Comparison of ENCODE assay signal across 2 cellular contexts in genomic region chr16:31461201-31461920, GRCh38.
TF ChIP-seq lines count a peak whose summit lies in the region.

No MANE protein-coding gene starts in this region.

TF ChIP-seq in IMR-90, 13 proteins besides CTCF, POLR2A, EP300 and RAD21:
- no peak for TF ChIP-seq USF2 (IDR thresholded peaks at IDR 0.05; ENCODE audit: low read depth, low read length)
- TF ChIP-seq CEBPB (IDR thresholded peaks at IDR 0.05; ENCODE audit: low read depth, low read length) = no peak
- TF ChIP-seq RFX5 (IDR thresholded peaks at IDR 0.05; ENCODE audit: low read depth, low read length) = no peak
- TF ChIP-seq MXI1 (IDR thresholded peaks at IDR 0.05; ENCODE audit: borderline replicate concordance, low read depth, low read length) = no peak
- no peak for TF ChIP-seq CHD1 (IDR thresholded peaks at IDR 0.05; ENCODE audit: low read depth, low read length)
- TF ChIP-seq ELK1 (IDR thresholded peaks at IDR 0.05; ENCODE audit: borderline replicate concordance, low read depth, low read length) = no peak
- TF ChIP-seq BHLHE40 (IDR thresholded peaks at IDR 0.05; ENCODE audit: low read depth, low read length) = no peak
- TF ChIP-seq RCOR1 (IDR thresholded peaks at IDR 0.05; ENCODE audit: insufficient replicate concordance, low read length) = no peak
- TF ChIP-seq MAZ (IDR thresholded peaks at IDR 0.05; ENCODE audit: borderline replicate concordance, low read depth, low read length) = no peak
- TF ChIP-seq FOS (IDR thresholded peaks at IDR 0.05; ENCODE audit: low read depth, low read length) = no peak
- no peak for TF ChIP-seq SMC3 (IDR thresholded peaks at IDR 0.05; ENCODE audit: low read depth, low read length)

TF ChIP-seq in neural cell, 6 proteins besides CTCF, POLR2A, EP300 and RAD21:
- TF ChIP-seq SMC3 (conservative IDR thresholded peaks at IDR 0.05; ENCODE audit: poor library complexity) (no peak), POLR2AphosphoS5 (IDR thresholded peaks at IDR 0.05) (no peak), MXI1 (conservative IDR thresholded peaks at IDR 0.05; ENCODE audit: poor library complexity, severe bottlenecking) (no peak), EZH2 (IDR thresholded peaks at IDR 0.05; ENCODE audit: borderline replicate concordance, insufficient read depth, low read length, poor library complexity, severe bottlenecking) (no peak), TAF1 (IDR thresholded peaks at IDR 0.05; ENCODE audit: low read depth) (no peak), REST (IDR thresholded peaks at IDR 0.05; ENCODE audit: borderline replicate concordance) (no peak)
